ENCODE assay signal across 26 cellular contexts in genomic region chr5:151624486-151624885, GRCh38. TPM values are rescaled to one million over a fixed set of nuclear protein-coding genes. Genes with fewer than 3 reads are reported as not detected.
DNase-seq lines count a peak whose midpoint lies in the region; ATAC-seq, FAIRE-seq and TF ChIP-seq lines count a peak whose summit lies in the region.
"Had no signal": no experiment of that assay in that cellular context is flagged by ENCODE, and none has a peak within 500 bp of the region (broad histone marks: within the 10 kb centered on the region; RNA-seq: fewer than 3 reads in every experiment).

No MANE protein-coding gene starts in this region.

- ATAC-seq in right cardiac atrium, result peak; percentile 77 to 79
- ATAC-seq: activated T-cell treated with anti-CD3 and anti-CD28 coated beads, Interleukin-2, amount 50 U/mL, for 4 hours; lower lobe of right lung; stimulated activated memory B cell treated with anti-CD40 and anti-IgM and Interleukin-4, amounts not matched to agents 10 μg/mL and 1 μg/mL and 100 μg/mL, for 72 hours had no signal

- H3K4me3 ChIP-seq in astrocyte (ENCODE audit: insufficient read depth, low read depth, low read length), result no peak overlapping the region
- H3K4me3 ChIP-seq in esophagus (ENCODE audit: low read depth in 1 of 2, low read length in 2 of 2), result no peak overlapping the region
- no peak overlapping the region for H3K4me3 ChIP-seq in right cardiac atrium (ENCODE audit: low read length)
- no peak overlapping the region for H3K4me3 ChIP-seq in skeletal muscle satellite cell (ENCODE audit: low read length)
- H3K4me3 ChIP-seq: cardiac muscle cell, lower lobe of right lung, uterus had no signal

- DNase-seq in astrocyte (ENCODE audit: low read depth) (peak; percentile 17), right cardiac atrium (peak in 1 of 3 donors; percentile 52), NCI-H226 (no peak)
- no peak for DNase-seq in activated naive CD4-positive, alpha-beta T cell treated with anti-CD3 and anti-CD28 coated beads, Interleukin-2, amount 50 U/mL, for 16 hours
- no peak for DNase-seq in central memory CD4-positive, alpha-beta T cell
- DNase-seq: activated CD4-positive, alpha-beta T cell treated with anti-CD3 and anti-CD28 coated beads, Interleukin-2, amount 10 ng/mL, durations not matched to agents 24 days and 14 days; activated T-cell treated with anti-CD3 and anti-CD28 coated beads, Interleukin-2, amount 50 U/mL, for 4 hours; HFFc6; lower lobe of right lung; NCI-H1092 treated with DMSO at 0.1 percent for 48 hours; NCI-H1930; NCI-H748 treated with DMSO at 0.1 percent for 48 hours; stimulated activated CD4-positive, alpha-beta T cell treated with anti-CD3 and anti-CD28 coated beads, Interleukin-2, amount 100 ng/mL, for 48 hours; uterus had no signal

- no peaks in the 10 kb centered on the region for H3K36me3 Mint-ChIP-seq in astrocyte (ENCODE audit: low read depth, unreplicated experiment)
- H3K36me3 Mint-ChIP-seq: CD14-positive monocyte; stimulated activated memory B cell treated with anti-CD40 and anti-IgM and Interleukin-4, amounts not matched to agents 10 μg/mL and 1 μg/mL and 100 μg/mL, for 72 hours had no signal

- H3K4me3 Mint-ChIP-seq in astrocyte (ENCODE audit: unreplicated experiment), result no peak overlapping the region
- H3K4me3 Mint-ChIP-seq: activated CD4-positive, alpha-beta T cell treated with anti-CD3 and anti-CD28 coated beads, Interleukin-2, amount 10 ng/mL, durations not matched to agents 24 days and 14 days; activated T-cell treated with anti-CD3 and anti-CD28 coated beads, Interleukin-2, amount 50 U/mL, for 4 hours; CD14-positive monocyte; HFFc6; IgD-negative memory B cell; stimulated activated memory B cell treated with anti-CD40 and anti-IgM and Interleukin-4, amounts not matched to agents 10 μg/mL and 1 μg/mL and 100 μg/mL, for 72 hours had no signal

- peak overlapping the region; percentile 29 for H2AFZ ChIP-seq in astrocyte (ENCODE audit: low read depth, low read length)

- H3K4me2 ChIP-seq in astrocyte (ENCODE audit: low read length) (peak overlapping the region; percentile 38), skeletal muscle satellite cell (ENCODE audit: low read length) (peak overlapping the region; percentile 13)

- H3K9me3 ChIP-seq in astrocyte (ENCODE audit: insufficient read depth, low read depth, low read length) (no peaks in the 10 kb centered on the region), esophagus (ENCODE audit: control insufficient read depth in 2 of 2, insufficient read depth in 1 of 2, low read depth in 1 of 2, low read length in 1 of 2) (no peaks in the 10 kb centered on the region), right cardiac atrium (ENCODE audit: control insufficient read depth, low read length) (no peaks in the 10 kb centered on the region), skeletal muscle satellite cell (replicated peaks; ENCODE audit: low read length) (no peaks in the 10 kb centered on the region)
- H3K9me3 ChIP-seq: lower lobe of right lung, neutrophil, uterus had no signal

- no peak for FAIRE-seq in astrocyte (lab: Jason Lieb, UNC)
- FAIRE-seq: D721Med, GM12892, islet of Langerhans had no signal

- peaks cover 4% of the 10 kb centered on the region for H3K27me3 ChIP-seq in astrocyte (ENCODE audit: insufficient read depth, low read length)
- no peaks in the 10 kb centered on the region for H3K27me3 ChIP-seq in esophagus (ENCODE audit: control insufficient read depth in 1 of 2, insufficient read depth in 2 of 2, low read length in 2 of 2)
- no peaks in the 10 kb centered on the region for H3K27me3 ChIP-seq in right cardiac atrium (ENCODE audit: control insufficient read depth, insufficient read depth)
- peaks cover 42% of the 10 kb centered on the region for H3K27me3 ChIP-seq in skeletal muscle satellite cell (ENCODE audit: control insufficient read depth, insufficient read depth, low read length)
- H3K27me3 ChIP-seq: cardiac muscle cell, uterus had no signal

- no peaks in the 10 kb centered on the region for H3K79me2 ChIP-seq in astrocyte (ENCODE audit: insufficient read depth, low read length)

- H3K27ac ChIP-seq in astrocyte (ENCODE audit: low read depth, low read length) (no peak overlapping the region), esophagus (ENCODE audit: low read depth in 2 of 2, low read length in 1 of 2) (peak overlapping the region; percentile 36 to 48), right cardiac atrium (ENCODE audit: low read length) (peak overlapping the region; percentile 2)
- H3K27ac ChIP-seq: cardiac muscle cell, epithelial cell of prostate, lower lobe of right lung, neutrophil, uterus, VCaP had no signal

- no peaks in the 10 kb centered on the region for H4K20me1 ChIP-seq in astrocyte (ENCODE audit: insufficient read depth, low read length)

- WGBS in esophagus, 2 donors, result 37 to 47% methylated on average over 8 of the region's 8 CpGs
- WGBS in right cardiac atrium, result 31% methylated on average over 8 of the region's 8 CpGs

- H3K9ac ChIP-seq in astrocyte (ENCODE audit: low read length) (no peak overlapping the region), skeletal muscle satellite cell (ENCODE audit: low read depth, low read length) (no peak overlapping the region)

- peaks cover 24% of the 10 kb centered on the region for H3K4me1 ChIP-seq in astrocyte (ENCODE audit: insufficient read depth, low read length)
- peaks cover 2 to 11% of the 10 kb centered on the region in 2 donors for H3K4me1 ChIP-seq in esophagus (ENCODE audit: control insufficient read depth in 2 of 2, insufficient read depth in 2 of 2, low read length in 1 of 2)
- H3K4me1 ChIP-seq in right cardiac atrium (ENCODE audit: control insufficient read depth, insufficient read depth, low read length), result peaks cover 13% of the 10 kb centered on the region
- H3K4me1 ChIP-seq in skeletal muscle satellite cell (ENCODE audit: control insufficient read depth, insufficient read depth, low read length), result peaks cover 9% of the 10 kb centered on the region
- H3K4me1 ChIP-seq: lower lobe of right lung, uterus had no signal

- no peak for TF ChIP-seq CTCF in astrocyte (IDR thresholded peaks at IDR 0.05; ENCODE audit: insufficient read depth, low read depth, low read length)

- intact Hi-C loops in right cardiac atrium (cut with DNase I), result no loop called here

- H3K4me1 Mint-ChIP-seq in astrocyte (ENCODE audit: low read depth, unreplicated experiment), result peaks cover 22% of the 10 kb centered on the region
- H3K4me1 Mint-ChIP-seq: activated CD4-positive, alpha-beta T cell treated with anti-CD3 and anti-CD28 coated beads, Interleukin-2, amount 10 ng/mL, durations not matched to agents 24 days and 14 days; CD14-positive monocyte; IgD-negative memory B cell; stimulated activated memory B cell treated with anti-CD40 and anti-IgM and Interleukin-4, amounts not matched to agents 10 μg/mL and 1 μg/mL and 100 μg/mL, for 72 hours had no signal

- H3K36me3 ChIP-seq in astrocyte (ENCODE audit: insufficient read depth, low read length), result no peaks in the 10 kb centered on the region
- H3K36me3 ChIP-seq in esophagus (ENCODE audit: control insufficient read depth in 2 of 2, insufficient read depth in 2 of 2, low read length in 1 of 2), result no peaks in the 10 kb centered on the region
- no peaks in the 10 kb centered on the region for H3K36me3 ChIP-seq in skeletal muscle satellite cell (ENCODE audit: insufficient read depth, low read length)
- H3K36me3 ChIP-seq: cardiac muscle cell, lower lobe of right lung, neutrophil, uterus had no signal

- no peaks in the 10 kb centered on the region for H3K9me3 Mint-ChIP-seq in astrocyte (ENCODE audit: unreplicated experiment)
- H3K9me3 Mint-ChIP-seq: activated CD4-positive, alpha-beta T cell treated with anti-CD3 and anti-CD28 coated beads, Interleukin-2, amount 10 ng/mL, durations not matched to agents 24 days and 14 days; activated T-cell treated with anti-CD3 and anti-CD28 coated beads, Interleukin-2, amount 50 U/mL, for 4 hours; CD14-positive monocyte; HFFc6; IgD-negative memory B cell; stimulated activated memory B cell treated with anti-CD40 and anti-IgM and Interleukin-4, amounts not matched to agents 10 μg/mL and 1 μg/mL and 100 μg/mL, for 72 hours had no signal

- H3K27me3 Mint-ChIP-seq in astrocyte (ENCODE audit: low read depth, unreplicated experiment), result peaks cover 19% of the 10 kb centered on the region

- H3K27ac Mint-ChIP-seq in astrocyte (ENCODE audit: unreplicated experiment), result no peak overlapping the region
- H3K27ac Mint-ChIP-seq: activated CD4-positive, alpha-beta T cell treated with anti-CD3 and anti-CD28 coated beads, Interleukin-2, amount 10 ng/mL, durations not matched to agents 24 days and 14 days; CD14-positive monocyte; HFFc6; IgD-negative memory B cell; stimulated activated memory B cell treated with anti-CD40 and anti-IgM and Interleukin-4, amounts not matched to agents 10 μg/mL and 1 μg/mL and 100 μg/mL, for 72 hours had no signal

RNA-seq across cellular contexts. Expression of gene FAT2, which starts 33.4 kb away (rescaled TPM):
- total RNA-seq in astrocyte (0.07 and 0.14 TPM in 2 replicates), right cardiac atrium (under 1 TPM in 1 of 4 donors, not detected in 3; 0.03 TPM)
- polyA plus RNA-seq in esophagus (10 to 100 TPM; 29.5 to 33.8 TPM), right cardiac atrium (under 0.01 TPM)
- total RNA-seq in skeletal muscle satellite cell (2012; rRNA removed), result under 0.01 TPM in 2 replicates
- total RNA-seq: activated CD4-positive, alpha-beta T cell treated with anti-CD3 and anti-CD28 coated beads, Interleukin-2, amount 10 ng/mL, durations not matched to agents 24 days and 14 days; activated T-cell treated with anti-CD3 and anti-CD28 coated beads, Interleukin-2, amount 50 U/mL, for 4 hours; HFFc6 had no signal
- polyA plus RNA-seq: CD14-positive monocyte, IgD-negative memory B cell had no signal
